ENCODE assay signal across 8 cellular contexts in the genomic region with DNA sequence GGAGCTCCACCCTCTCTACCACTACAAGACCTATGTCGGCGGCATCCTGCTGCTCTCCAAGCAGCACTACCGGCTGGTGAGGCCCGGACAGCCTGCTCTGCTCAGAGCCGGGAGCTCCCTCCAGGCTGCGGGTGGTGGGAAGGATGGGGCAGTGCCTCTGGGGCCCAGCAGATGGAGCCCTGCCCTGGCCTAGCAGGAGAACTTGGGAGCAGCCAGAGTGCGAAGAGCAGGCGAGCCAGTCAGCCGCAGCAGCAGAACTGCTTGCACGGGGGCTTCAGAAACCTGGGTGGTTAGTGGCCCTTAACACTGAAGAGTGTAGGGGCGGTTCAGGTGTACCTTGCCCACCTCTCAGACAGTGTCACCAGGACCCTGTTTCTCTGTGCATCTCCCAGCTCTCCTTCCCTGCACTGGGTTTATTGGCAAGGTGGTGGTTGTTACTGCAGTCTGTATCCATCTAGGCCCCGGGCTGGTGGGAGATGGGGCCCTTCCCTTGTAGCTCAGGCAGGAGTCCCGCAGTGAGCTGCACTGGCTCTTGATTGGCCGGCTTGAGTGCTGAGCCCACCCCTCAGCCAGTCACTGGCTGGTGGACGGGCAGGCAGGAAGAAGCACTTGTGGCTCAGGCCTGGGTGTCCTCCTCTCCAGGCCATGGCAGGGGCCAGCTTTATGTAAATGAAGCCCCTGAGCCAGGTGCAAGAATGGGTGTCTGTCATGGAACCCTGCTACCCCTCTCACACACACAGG. TPM values are rescaled to one million over a fixed set of nuclear protein-coding genes. Genes with fewer than 3 reads are reported as not detected.
DNase-seq lines count a peak whose midpoint lies in the region; ATAC-seq and TF ChIP-seq lines count a peak whose summit lies in the region.

No MANE protein-coding gene starts in this region.

- peaks cover 0 to 33% (median 4%) of the 10 kb centered on the region in 4 donors for H3K4me1 Mint-ChIP-seq in CD4-positive, CD25-positive, alpha-beta regulatory T cell

- ATAC-seq in CD4-positive, CD25-positive, alpha-beta regulatory T cell (ENCODE audit: low read depth in 2 of 2): peak; percentile 63 to 67

- H4K20me1 ChIP-seq in smooth muscle cell (ENCODE audit: low read depth): peaks cover 13% of the 10 kb centered on the region

- no peaks in the 10 kb centered on the region for H3K27me3 Mint-ChIP-seq in CD4-positive, CD25-positive, alpha-beta regulatory T cell

- H3K36me3 ChIP-seq in CD4-positive, CD25-positive, alpha-beta regulatory T cell (ENCODE audit: control insufficient read depth, insufficient read depth, low read length): peaks cover 3% of the 10 kb centered on the region
- H3K36me3 ChIP-seq in H7 (replicated peaks; ENCODE audit: control insufficient read depth, insufficient read depth, low read length) (no peaks in the 10 kb centered on the region; the same call in none of the 2 replicates), iPS-15b (ENCODE audit: control insufficient read depth, insufficient read depth, low read length) (peaks cover 14% of the 10 kb centered on the region), smooth muscle cell (ENCODE audit: low read depth) (no peaks in the 10 kb centered on the region)

- H3K9ac ChIP-seq in iPS-15b (ENCODE audit: low read depth, low read length) (peak overlapping the region; percentile 8), smooth muscle cell (ENCODE audit: low read depth) (no peak overlapping the region)

- WGBS in smooth muscle cell (ENCODE audit: low lambda C conversion rate): 34% methylated on average over 15 of the region's 15 CpGs

- H3K9me3 Mint-ChIP-seq in CD4-positive, CD25-positive, alpha-beta regulatory T cell: no peaks in the 10 kb centered on the region

- peak; percentile 26 to 70 (median 46) for DNase-seq in CD4-positive, CD25-positive, alpha-beta regulatory T cell
- DNase-seq in H7 (peak; percentile 94), NCI-H2029 treated with DMSO at 0.1 percent for 48 hours (lab: John Stamatoyannopoulos, UW) (peak; percentile 55), T-helper 9 cell (peak; percentile 43), astrocyte of the spinal cord (ENCODE audit: low read depth, low spot score) (peak; percentile 85), smooth muscle cell (lab: John Stamatoyannopoulos, UW; ENCODE audit: unreplicated experiment) (peak; percentile 31), NCI-H1436 treated with DMSO at 0.1 percent for 48 hours (lab: John Stamatoyannopoulos, UW) (no peak)

- H3K27ac ChIP-seq in CD4-positive, CD25-positive, alpha-beta regulatory T cell (ENCODE audit: insufficient read depth, low read length, poor library complexity, severe bottlenecking): no peak overlapping the region
- no peak overlapping the region for H3K27ac ChIP-seq in smooth muscle cell (ENCODE audit: low read depth)

- in situ Hi-C loops in astrocyte of the spinal cord (cut with HindIII; ENCODE audit: low sequenced_read_pairs): no loop called here

- H3K4me1 ChIP-seq in CD4-positive, CD25-positive, alpha-beta regulatory T cell (ENCODE audit: control insufficient read depth, insufficient read depth, low read length, poor library complexity, severe bottlenecking): peaks cover 5% of the 10 kb centered on the region
- H3K4me1 ChIP-seq in iPS-15b (ENCODE audit: control insufficient read depth, insufficient read depth, low read length) (peaks cover 4% of the 10 kb centered on the region), smooth muscle cell (ENCODE audit: low read depth) (no peaks in the 10 kb centered on the region)

- H3K27me3 ChIP-seq in CD4-positive, CD25-positive, alpha-beta regulatory T cell (ENCODE audit: control insufficient read depth, insufficient read depth, low read length): no peaks in the 10 kb centered on the region
- H3K27me3 ChIP-seq in H7 (ENCODE audit: control insufficient read depth, insufficient read depth, low read length): no peaks in the 10 kb centered on the region
- no peaks in the 10 kb centered on the region for H3K27me3 ChIP-seq in iPS-15b (ENCODE audit: control insufficient read depth, insufficient read depth, low read length)
- no peaks in the 10 kb centered on the region for H3K27me3 ChIP-seq in smooth muscle cell (ENCODE audit: low read depth)

- H3K4me2 ChIP-seq in smooth muscle cell: no peak overlapping the region

- no peak overlapping the region for H3K27ac Mint-ChIP-seq in CD4-positive, CD25-positive, alpha-beta regulatory T cell

- H3K4me3 ChIP-seq in CD4-positive, CD25-positive, alpha-beta regulatory T cell (ENCODE audit: low read depth, low read length): no peak overlapping the region
- H3K4me3 ChIP-seq in H7 (ENCODE audit: insufficient read depth, low read depth, low read length) (no peak overlapping the region), astrocyte of the spinal cord (ENCODE audit: low read depth, low read length) (no peak overlapping the region), iPS-15b (ENCODE audit: low read depth, low read length) (no peak overlapping the region), smooth muscle cell (no peak overlapping the region)

- no peaks in the 10 kb centered on the region for H3K9me3 ChIP-seq in CD4-positive, CD25-positive, alpha-beta regulatory T cell (ENCODE audit: control insufficient read depth in 2 of 2, low read length in 2 of 2)
- no peaks in the 10 kb centered on the region for H3K9me3 ChIP-seq in iPS-15b (ENCODE audit: control insufficient read depth, insufficient read depth, low read length)
- no peaks in the 10 kb centered on the region for H3K9me3 ChIP-seq in smooth muscle cell (replicated peaks; ENCODE audit: low read depth)

- H3K79me2 ChIP-seq in smooth muscle cell (ENCODE audit: low read depth): no peaks in the 10 kb centered on the region

- H2AFZ ChIP-seq in smooth muscle cell (ENCODE audit: low read depth): no peak overlapping the region

- TF ChIP-seq CTCF in astrocyte of the spinal cord (IDR thresholded peaks at IDR 0.05; ENCODE audit: low read depth, low read length) (peak; percentile 97), smooth muscle cell (IDR thresholded peaks at IDR 0.05; ENCODE audit: borderline replicate concordance, insufficient read depth, poor library complexity, severe bottlenecking) (peak; percentile 71)

- H3K36me3 Mint-ChIP-seq in CD4-positive, CD25-positive, alpha-beta regulatory T cell: peaks cover 17% of the 10 kb centered on the region

- H3F3A ChIP-seq in smooth muscle cell (ENCODE audit: low read depth): no peaks in the 10 kb centered on the region

- H3K4me3 Mint-ChIP-seq in CD4-positive, CD25-positive, alpha-beta regulatory T cell: no peak overlapping the region

RNA-seq across cellular contexts. Expression of gene B4GALT7, which starts 7.7 kb away (rescaled TPM):
- 24.2 TPM for total RNA-seq in CD4-positive, CD25-positive, alpha-beta regulatory T cell
- polyA plus RNA-seq in CD4-positive, CD25-positive, alpha-beta regulatory T cell: 10 to 100 TPM; 18.3 to 19.5 (median 18.5) TPM
- total RNA-seq in H7 (2014; rRNA removed; shearing (Covaris generic)): 29.7 and 37.3 TPM in 2 replicates
- total RNA-seq in smooth muscle cell: 34.6 and 41.5 TPM in 2 replicates
- polyA plus RNA-seq in smooth muscle cell: 55.8 and 72.8 TPM in 2 replicates

RNA-seq across cellular contexts. Expression of gene TMED9, which starts 15.6 kb away (rescaled TPM):
- total RNA-seq in CD4-positive, CD25-positive, alpha-beta regulatory T cell: 63.2 TPM
- polyA plus RNA-seq in CD4-positive, CD25-positive, alpha-beta regulatory T cell: 100 to 1,000 TPM in 2 of 4 donors, 10 to 100 TPM in 2; 83.7 to 141 (median 108) TPM
- total RNA-seq in H7 (2014; rRNA removed; shearing (Covaris generic)): 52.3 and 59.4 TPM in 2 replicates
- total RNA-seq in smooth muscle cell: 211 and 224 TPM in 2 replicates
- 611 and 662 TPM in 2 replicates for polyA plus RNA-seq in smooth muscle cell

RNA-seq across cellular contexts. Expression of gene FAM193B, which starts 53.3 kb away (rescaled TPM):
- total RNA-seq in CD4-positive, CD25-positive, alpha-beta regulatory T cell: 179 TPM
- polyA plus RNA-seq in CD4-positive, CD25-positive, alpha-beta regulatory T cell: 1 to 10 TPM; 2.8 to 4.1 (median 3.5) TPM
- 70.2 and 80.0 TPM in 2 replicates for total RNA-seq in H7 (2014; rRNA removed; shearing (Covaris generic))
- total RNA-seq in smooth muscle cell: 28.3 and 36.5 TPM in 2 replicates
- 42.8 and 58.2 TPM in 2 replicates for polyA plus RNA-seq in smooth muscle cell
